ENCODE assay signal across 9 cellular contexts in the genomic region with DNA sequence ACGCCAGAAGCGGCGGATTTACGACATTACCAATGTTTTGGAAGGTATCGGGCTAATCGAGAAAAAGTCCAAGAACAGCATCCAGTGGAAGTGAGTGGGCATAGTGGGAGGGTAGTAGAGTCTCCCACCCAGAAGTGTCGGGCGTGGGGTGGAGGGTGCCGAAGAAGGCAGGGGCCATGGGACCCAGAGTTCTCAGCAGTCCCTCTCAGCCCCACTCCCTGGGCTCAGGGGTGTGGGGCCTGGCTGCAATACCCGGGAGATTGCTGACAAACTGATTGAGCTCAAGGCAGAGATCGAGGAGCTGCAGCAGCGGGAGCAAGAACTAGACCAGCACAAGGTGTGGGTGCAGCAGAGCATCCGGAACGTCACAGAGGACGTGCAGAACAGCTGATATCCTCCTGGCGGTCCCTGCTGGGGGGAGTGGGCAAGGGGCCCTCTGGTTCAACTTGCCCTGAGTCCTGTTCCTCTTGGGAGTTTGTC. TPM values are rescaled to one million over a fixed set of nuclear protein-coding genes. Genes with fewer than 3 reads are reported as not detected.
DNase-seq lines count a peak whose midpoint lies in the region; ATAC-seq and TF ChIP-seq lines count a peak whose summit lies in the region.
"Had no signal": no experiment of that assay in that cellular context is flagged by ENCODE, and none has a peak within 500 bp of the region (broad histone marks: within the 10 kb centered on the region; RNA-seq: fewer than 3 reads in every experiment).

No MANE protein-coding gene starts in this region.

- peak overlapping the region; percentile 99 for H3K9ac ChIP-seq in BLaER1

- DNase-seq in dermis blood vessel endothelial cell = peak; percentile 31
- no peak for DNase-seq in natural killer cell
- DNase-seq in HuH-7.5 (ENCODE audit: low spot score) = no peak
- DNase-seq in NCI-H2171 treated with DMSO at 0.1 percent for 48 hours (lab: John Stamatoyannopoulos, UW) = no peak
- no peak for DNase-seq in ecto neural progenitor cell (ENCODE audit: low spot score)
- DNase-seq in NOMO-1 treated with DMSO at 0.1 percent for 48 hours (lab: John Stamatoyannopoulos, UW; ENCODE audit: unreplicated experiment) = no peak
- DNase-seq: activated CD4-positive, alpha-beta T cell treated with anti-CD3 and anti-CD28 coated beads for 4 hours had no signal

- H3K36me3 Mint-ChIP-seq in natural killer cell = peaks cover 14% of the 10 kb centered on the region

- no peaks in the 10 kb centered on the region for H3K9me3 Mint-ChIP-seq in natural killer cell

- TF ChIP-seq CTCF in natural killer cell (IDR thresholded peaks at IDR 0.05) = no peak

- H3K4me1 Mint-ChIP-seq in natural killer cell = peaks cover 34 to 52% of the 10 kb centered on the region in 2 donors

- no peaks in the 10 kb centered on the region for H3K27me3 ChIP-seq in BLaER1

- H3K27me3 Mint-ChIP-seq in natural killer cell (ENCODE audit: low read depth in 2 of 2) = no peaks in the 10 kb centered on the region

- H3K36me3 ChIP-seq in BLaER1 (peaks cover 49% of the 10 kb centered on the region), KOPT-K1 (ENCODE audit: insufficient read depth, low read length) (peaks cover 48% of the 10 kb centered on the region)

- peak overlapping the region; percentile 92 for H3K4me3 Mint-ChIP-seq in natural killer cell

- peaks cover 58% of the 10 kb centered on the region for H3K4me1 ChIP-seq in BLaER1

- no peak for ATAC-seq in natural killer cell

- H3K27ac Mint-ChIP-seq in natural killer cell = peak overlapping the region; percentile 75 to 86

- H4K20me1 ChIP-seq in BLaER1 = peaks cover 56% of the 10 kb centered on the region

- H3K4me3 ChIP-seq in BLaER1 = peak overlapping the region; percentile 100

- H3K4me2 ChIP-seq in BLaER1 = peak overlapping the region; percentile 96

- H3K9me3 ChIP-seq in BLaER1 (no peaks in the 10 kb centered on the region), KOPT-K1 (ENCODE audit: insufficient read depth, low read length, poor library complexity, severe bottlenecking) (no peaks in the 10 kb centered on the region)

- H3K27ac ChIP-seq in BLaER1 (peak overlapping the region; percentile 97), KOPT-K1 (ENCODE audit: low read depth, low read length, poor library complexity, severe bottlenecking) (peak overlapping the region; percentile 85)

- intact Hi-C loops in natural killer cell (cut with micrococcal nuclease) = loop anchor here (1.0 to 2.0 kb wide), 2 partner anchors 10 to 34 kb away; a partner anchor contains a TSS

RNA-seq across cellular contexts. Expression of a gene that starts 0.9 kb away (rescaled TPM):
- total RNA-seq in dermis blood vessel endothelial cell = 93.1 and 104 TPM in 2 replicates
- 10 to 100 TPM; 57.6 to 91.7 (median 74.5) TPM for total RNA-seq in natural killer cell

RNA-seq across cellular contexts. Expression of a gene that starts 2.9 kb away (rescaled TPM):
- total RNA-seq in dermis blood vessel endothelial cell = 45.8 and 50.7 TPM in 2 replicates
- total RNA-seq in natural killer cell = not detected

RNA-seq across cellular contexts. Expression of a gene that starts 6.1 kb away (rescaled TPM):
- total RNA-seq in dermis blood vessel endothelial cell = 0.74 and 1.9 TPM in 2 replicates
- total RNA-seq in natural killer cell = 1 to 10 TPM; 1.9 to 3.3 (median 2.3) TPM

RNA-seq across cellular contexts. Expression of a gene that starts 9.1 kb away (rescaled TPM):
- total RNA-seq in dermis blood vessel endothelial cell = 7.1 and 11.4 TPM in 2 replicates
- 10 to 100 TPM in 2 of 3 donors, 1 to 10 TPM in 1; 7.2 to 12.6 (median 10.9) TPM for total RNA-seq in natural killer cell

RNA-seq across cellular contexts. Expression of a gene that starts 22.5 kb away (rescaled TPM):
- total RNA-seq in dermis blood vessel endothelial cell (8.6 and 8.8 TPM in 2 replicates), natural killer cell (1 to 10 TPM in 2 of 3 donors, under 1 TPM in 1; 0.88 to 1.3 (median 1.3) TPM)

Comparison
In these comparisons a context has a peak if more than half of its experiments do, and no peak if none do; other contexts are left out.
1. RNA of a gene that starts 2.9 kb away (total RNA-seq): 45.8 to 50.7 TPM in dermis blood vessel endothelial cell; not detected in natural killer cell; every median in the first group is over 10 times any median in the second.